ENCODE assay signal across 8 cellular contexts in the genomic region with DNA sequence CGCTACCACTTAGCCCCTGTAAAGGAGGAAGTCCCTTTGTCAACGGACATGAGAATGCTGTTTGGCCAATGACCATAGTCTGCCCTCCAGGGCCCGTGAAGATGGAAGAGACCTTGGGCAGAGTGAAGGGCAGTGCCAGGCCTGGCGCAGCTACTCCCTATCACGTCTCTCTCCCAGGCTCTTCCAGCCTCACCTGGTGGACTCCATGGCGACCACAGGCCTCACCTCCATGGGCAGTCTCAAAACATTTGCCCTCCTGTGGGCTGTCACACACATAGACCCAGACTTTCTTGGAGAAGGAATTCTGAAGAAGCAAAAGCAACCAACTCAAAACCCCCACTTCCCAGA. TPM values are rescaled to one million over a fixed set of nuclear protein-coding genes. Genes with fewer than 3 reads are reported as not detected.
DNase-seq lines count a peak whose midpoint lies in the region; ATAC-seq and TF ChIP-seq lines count a peak whose summit lies in the region.
"Not testable (repeated sequence)": the region's sequence is repeated elsewhere in the genome, so short reads cannot be mapped to it uniquely, and the experiment has no call there.

No MANE protein-coding gene starts in this region.

- not testable (repeated sequence) for H3K27me3 Mint-ChIP-seq in MCF 10A (ENCODE audit: insufficient read depth, unreplicated experiment)

- H3K9me3 Mint-ChIP-seq in MCF 10A (ENCODE audit: unreplicated experiment): not testable (repeated sequence)

- peaks cover 21% of the 10 kb centered on the region for H3K36me3 Mint-ChIP-seq in MCF 10A (ENCODE audit: insufficient read depth, unreplicated experiment)

- BruUV-seq in MCF 10A (replicated peaks; lab: Mats Ljungman, UMichigan): not testable (repeated sequence)

- POLR2A ChIA-PET in MCF 10A (lab: Yijun Ruan, JAX): interaction anchor here (0.6 to 1.4 kb wide), 6 partner anchors 30 to 647 kb away, joined by 3 to 4 read pairs (median 4); partner anchors contain the start of gene BCL2L2

- intact Hi-C loops in MCF 10A (cut with micrococcal nuclease): loop anchor here (5.0 kb wide), 1 partner anchor 286 kb away; no protein-coding TSS in a partner anchor
- intact Hi-C loops in aorta (cut with DNase I): loop anchor here in 1 of 2 donors (5.0 to 10.0 kb wide), 2 partner anchors 58 to 226 kb away; no protein-coding TSS in a partner anchor

- not testable (repeated sequence) for TF ChIP-seq CTCF in WI38 (IDR thresholded peaks at IDR 0.05; ENCODE audit: low read depth, low read length); MCF 10A (IDR thresholded peaks at IDR 0.05; ENCODE audit: unreplicated experiment); foreskin fibroblast (IDR thresholded peaks at IDR 0.05; ENCODE audit: low read depth, low read length); retinal pigment epithelial cell (conservative IDR thresholded peaks at IDR 0.05; ENCODE audit: low read depth, low read length)

- H3K4me3 ChIP-seq in MG63: peak overlapping the region; percentile 76
- peak overlapping the region; percentile 73 for H3K4me3 ChIP-seq in WI38 (ENCODE audit: low read depth, low read length)
- peak overlapping the region; percentile 93 to 94 for H3K4me3 ChIP-seq in foreskin fibroblast (ENCODE audit: low read depth in 1 of 2, low read length in 2 of 2)
- H3K4me3 ChIP-seq in retinal pigment epithelial cell (ENCODE audit: low read length): peak overlapping the region; percentile 88
- H3K4me3 ChIP-seq in aorta (ENCODE audit: low read length in 2 of 2): peak overlapping the region; percentile 59 to 73

- not testable (repeated sequence) for ATAC-seq in aorta (ENCODE audit: low FRiP score)

- H3K36me3 ChIP-seq in ES-I3 (ENCODE audit: insufficient read depth, low read length); MG63; aorta (ENCODE audit: control insufficient read depth in 1 of 2, insufficient read depth in 2 of 2, low read length in 1 of 2): not testable (repeated sequence)

- WGBS in aorta, 2 donors: 46 to 53% methylated on average over 6 of the region's 6 CpGs

- not testable (repeated sequence) for H3K27ac ChIP-seq in aorta (ENCODE audit: low read depth in 1 of 2, low read length in 2 of 2)

- not testable (repeated sequence) for H3K9me3 ChIP-seq in ES-I3 (ENCODE audit: control insufficient read depth, insufficient read depth, low read length); MG63; aorta (ENCODE audit: control insufficient read depth, low read length)

- peak overlapping the region; percentile 68 for H3K9ac ChIP-seq in ES-I3 (ENCODE audit: low read depth, low read length)

- H3K27ac Mint-ChIP-seq in MCF 10A (ENCODE audit: low read depth, unreplicated experiment): peak overlapping the region; percentile 93

- not testable (repeated sequence) for H3K4me1 ChIP-seq in ES-I3 (ENCODE audit: insufficient read depth, low read length); aorta (ENCODE audit: control insufficient read depth in 1 of 2, insufficient read depth in 2 of 2, low read length in 2 of 2)

- not testable (repeated sequence) for H3K27me3 ChIP-seq in MG63; aorta (ENCODE audit: control insufficient read depth in 1 of 2, insufficient read depth in 2 of 2, low read length in 1 of 2)

- CTCF ChIA-PET in MCF 10A (lab: Yijun Ruan, JAX): interaction anchor here (0.7 to 3.0 kb wide), 11 partner anchors 10 to 646 kb away, joined by 3 to 12 read pairs (median 4); partner anchors contain the start of genes PCK2 and TINF2

- DNase-seq in MG63; MCF 10A (ENCODE audit: unreplicated experiment); foreskin fibroblast; retinal pigment epithelial cell (ENCODE audit: low read depth); aorta: not testable (repeated sequence)
- peak; percentile 16 for DNase-seq in medulla oblongata (ENCODE audit: extremely low spot score)

- H3K4me1 Mint-ChIP-seq in MCF 10A (ENCODE audit: insufficient read depth, unreplicated experiment): peaks cover 19% of the 10 kb centered on the region

- H3K4me3 Mint-ChIP-seq in MCF 10A (ENCODE audit: unreplicated experiment): peak overlapping the region; percentile 90

RNA-seq across cellular contexts. Expression of gene DHRS4, which starts 0.5 kb away (rescaled TPM):
- 32.4 and 35.9 TPM in 2 replicates for total RNA-seq in MG63 (2014; rRNA removed; shearing (Covaris generic); ENCODE audit: low replicate concordance)
- total RNA-seq in MCF 10A (2022): 28.4 and 32.5 TPM in 2 replicates
- 10 to 100 TPM; 17.8 to 21.2 TPM for total RNA-seq in aorta
- 10 to 100 TPM; 43.9 to 47.3 TPM for polyA plus RNA-seq in aorta

RNA-seq across cellular contexts. Expression of gene DHRS4L2, which starts 35.6 kb away (rescaled TPM):
- 2.0 and 13.5 TPM in 2 replicates for total RNA-seq in MG63 (2014; rRNA removed; shearing (Covaris generic); ENCODE audit: low replicate concordance)
- total RNA-seq in MCF 10A (2022): 18.1 and 20.8 TPM in 2 replicates
- 10 to 100 TPM; 15.1 to 17.5 TPM for total RNA-seq in aorta
- 10 to 100 TPM; 22.2 to 44.3 TPM for polyA plus RNA-seq in aorta
